ENCODE assay signal across 10 cellular contexts in the genomic region with DNA sequence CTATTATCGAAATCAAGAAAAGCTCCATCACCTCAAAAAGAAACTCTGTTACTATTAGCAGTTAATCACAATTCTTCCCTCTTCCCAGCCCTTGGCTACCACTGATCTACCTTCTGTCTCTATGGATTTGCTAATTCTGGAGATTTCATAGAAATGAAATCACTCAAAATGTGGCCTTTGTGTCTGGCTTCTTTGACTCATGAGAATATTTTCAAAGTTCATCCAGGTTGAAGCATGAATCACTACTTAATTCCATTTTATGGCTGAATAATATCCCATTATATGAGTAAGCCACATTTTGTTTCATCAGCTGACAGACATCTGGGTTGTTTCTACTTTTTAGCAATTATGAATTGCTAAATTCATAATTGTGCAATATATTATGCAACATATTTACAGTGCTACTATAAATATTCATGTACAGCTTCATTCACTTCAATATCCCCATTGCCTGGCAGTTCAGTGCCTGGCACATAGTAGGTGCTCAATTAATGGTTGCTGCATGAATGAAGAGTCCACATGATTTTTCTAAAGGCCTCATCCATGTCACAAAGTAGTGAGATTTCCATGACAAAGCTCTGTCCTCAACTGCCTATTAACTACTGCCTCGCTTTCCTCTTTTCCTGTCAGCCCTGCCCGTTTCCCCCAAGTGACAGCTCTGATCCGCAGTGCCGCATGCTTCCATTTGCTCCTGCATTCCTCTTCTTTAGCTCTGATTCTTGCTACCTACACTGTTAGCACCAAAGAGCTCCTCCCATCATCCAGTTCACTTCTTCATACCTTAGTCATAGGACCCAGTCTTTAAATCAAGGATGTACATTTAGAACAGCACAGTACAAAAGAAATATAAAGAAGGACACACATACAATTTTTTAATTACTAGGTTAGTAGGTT.
A peak's percentile ranks its signal among the peaks of the same experiment; 100 is the strongest.
DNase-seq lines count a peak whose midpoint lies in the region.
"Had no signal": no experiment of that assay in that cellular context is flagged by ENCODE, and none has a peak within 500 bp of the region (broad histone marks: within the 10 kb centered on the region; RNA-seq: fewer than 3 reads in every experiment).

No MANE protein-coding gene starts in this region.

- DNase-seq in GM03348 (ENCODE audit: low spot score): peak; percentile 56
- peak; percentile 12 for DNase-seq in SK-N-MC (ENCODE audit: low read depth, low spot score)
- peak; percentile 74 for DNase-seq in foreskin melanocyte
- peak; percentile 68 for DNase-seq in skeletal muscle cell (ENCODE audit: low read depth)
- no peak for DNase-seq in globus pallidus (ENCODE audit: low spot score)
- DNase-seq in superior temporal gyrus (ENCODE audit: extremely low spot score): no peak
- DNase-seq in stimulated activated CD4-positive, alpha-beta T cell treated with anti-CD3 and anti-CD28 coated beads, Interleukin-2, amount 100 ng/mL, for 24 hours: no peak
- no peak for DNase-seq in T-helper 9 cell
- DNase-seq: activated naive CD8-positive, alpha-beta T cell treated with anti-CD3 and anti-CD28 coated beads, Interleukin-2, amount 10 ng/mL, durations not matched to agents 7 days and 5 days; islet precursor cell had no signal

- no peak overlapping the region for H3K9ac ChIP-seq in SK-N-MC (ENCODE audit: insufficient read length)

- H3K9me3 ChIP-seq in SK-N-MC (ENCODE audit: low read depth, low read length): no peaks in the 10 kb centered on the region

- no peak overlapping the region for H3K27ac ChIP-seq in SK-N-MC

- peaks cover 10% of the 10 kb centered on the region; the same call in 1 of the 2 replicates for H3K36me3 ChIP-seq in SK-N-MC (ENCODE audit: insufficient read depth, low read length)

- H3K4me3 ChIP-seq in SK-N-MC (no peak overlapping the region), skeletal muscle cell (ENCODE audit: low read depth, low read length) (no peak overlapping the region)

Comparison
In these comparisons a context has a peak if more than half of its experiments do, and no peak if none do; other contexts are left out.
1. DNase-seq: peak in GM03348 (single experiment), SK-N-MC (single experiment), foreskin melanocyte (single experiment) and skeletal muscle cell (single experiment); none in globus pallidus (single experiment), superior temporal gyrus (single experiment), stimulated activated CD4-positive, alpha-beta T cell treated with anti-CD3 and anti-CD28 coated beads, Interleukin-2, amount 100 ng/mL, for 24 hours (0 of 2) and T-helper 9 cell (single experiment).